ENCODE assay signal across 11 cellular contexts in the genomic region with DNA sequence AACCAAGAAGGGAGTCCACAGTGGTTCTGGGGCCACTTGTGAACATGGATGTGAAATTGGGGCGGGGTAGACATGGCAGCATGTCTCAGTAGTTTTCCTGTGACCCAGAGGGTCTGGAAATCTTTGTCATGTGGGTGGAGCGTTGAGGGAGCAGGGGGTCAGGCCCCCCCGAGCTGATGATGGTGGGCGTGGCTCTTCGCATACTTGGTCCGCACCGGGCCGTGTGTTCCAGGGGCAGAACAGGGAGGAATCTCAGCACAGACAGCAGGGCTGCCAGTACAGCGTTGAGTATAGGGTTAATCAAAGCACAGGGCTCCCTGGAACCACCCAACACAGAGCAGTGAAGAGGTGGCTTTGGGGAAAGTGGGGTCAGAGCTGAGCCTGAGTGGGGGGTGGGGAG.
DNase-seq lines count a peak whose midpoint lies in the region; ATAC-seq and TF ChIP-seq lines count a peak whose summit lies in the region.
"Had no signal": no experiment of that assay in that cellular context is flagged by ENCODE, and none has a peak within 500 bp of the region (broad histone marks: within the 10 kb centered on the region; RNA-seq: fewer than 3 reads in every experiment).

No MANE protein-coding gene starts in this region.

- intact Hi-C loops in mammary epithelial cell (cut with micrococcal nuclease) = loop anchor here (2.0 kb wide), 1 partner anchor 19 kb away; no protein-coding TSS in a partner anchor

- H3K4me2 ChIP-seq in mammary epithelial cell (ENCODE audit: insufficient read depth, low read depth, low read length) = peak overlapping the region; percentile 51

- no peaks in the 10 kb centered on the region for H3K9me3 ChIP-seq in mammary epithelial cell (replicated peaks; ENCODE audit: insufficient read depth, low read length)
- no peaks in the 10 kb centered on the region for H3K9me3 ChIP-seq in muscle layer of duodenum (ENCODE audit: control insufficient read depth in 1 of 2, low read length in 2 of 2)

- no peak for DNase-seq in activated naive CD8-positive, alpha-beta T cell treated with anti-CD3 and anti-CD28 coated beads, Interleukin-2, amount 50 U/mL, for 24 hours
- no peak for DNase-seq in mammary epithelial cell
- no peak for DNase-seq in type B pancreatic cell (ENCODE audit: extremely low spot score, unreplicated experiment)
- no peak for DNase-seq in dermis blood vessel endothelial cell
- DNase-seq: kidney glomerular epithelial cell, NCI-H1092 had no signal

- H3K4me1 Mint-ChIP-seq in activated naive CD8-positive, alpha-beta T cell (ENCODE audit: low read depth) = peaks cover 84% of the 10 kb centered on the region
- peaks cover 91% of the 10 kb centered on the region for H3K4me1 Mint-ChIP-seq in activated naive CD8-positive, alpha-beta T cell treated with anti-CD3 and anti-CD28 coated beads, Interleukin-2, amount 50 U/mL, for 24 hours
- H3K4me1 Mint-ChIP-seq in type B pancreatic cell (ENCODE audit: unreplicated experiment) = peaks cover 23% of the 10 kb centered on the region

- BruUV-seq in mammary epithelial cell (replicated peaks; lab: Mats Ljungman, UMichigan) = no TSS peak

- H2AFZ ChIP-seq in mammary epithelial cell (ENCODE audit: low read depth, low read length) = no peak overlapping the region

- in situ Hi-C loops in mammary epithelial cell (cut with MboI; ENCODE audit: low sequenced_read_pairs in 2 of 2) = no loop called here

- no peaks in the 10 kb centered on the region for H3K27me3 Mint-ChIP-seq in activated naive CD8-positive, alpha-beta T cell
- no peaks in the 10 kb centered on the region for H3K27me3 Mint-ChIP-seq in activated naive CD8-positive, alpha-beta T cell treated with anti-CD3 and anti-CD28 coated beads, Interleukin-2, amount 50 U/mL, for 24 hours
- no peaks in the 10 kb centered on the region for H3K27me3 Mint-ChIP-seq in type B pancreatic cell

- H3K36me3 ChIP-seq in mammary epithelial cell (ENCODE audit: insufficient read depth, low read length) (peaks cover 9% of the 10 kb centered on the region), muscle layer of duodenum (ENCODE audit: control insufficient read depth in 1 of 2, insufficient read depth in 2 of 2, low read length in 2 of 2) (no peaks in the 10 kb centered on the region)

- ATAC-seq in activated naive CD8-positive, alpha-beta T cell treated with anti-CD3 and anti-CD28 coated beads, Interleukin-2, amount 50 U/mL, for 24 hours = no peak
- no peak for ATAC-seq in GM21723 (IDR thresholded peaks at IDR 0.05; ENCODE audit: unreplicated experiment)
- no peak for ATAC-seq in GM19324 (IDR thresholded peaks at IDR 0.05; ENCODE audit: low FRiP score, unreplicated experiment)
- ATAC-seq: GM12878 had no signal

- H3K79me2 ChIP-seq in mammary epithelial cell (ENCODE audit: insufficient read depth, low read length) = peaks cover 98% of the 10 kb centered on the region

- H3K27ac ChIP-seq in mammary epithelial cell (ENCODE audit: insufficient read depth, low read depth, low read length) (peak overlapping the region; percentile 48), muscle layer of duodenum (ENCODE audit: low read length) (peak overlapping the region; percentile 92)

- peaks cover 2% of the 10 kb centered on the region for H4K20me1 ChIP-seq in mammary epithelial cell (ENCODE audit: insufficient read depth, low read length)

- H3K36me3 Mint-ChIP-seq in activated naive CD8-positive, alpha-beta T cell = peaks cover 6% of the 10 kb centered on the region
- H3K36me3 Mint-ChIP-seq in activated naive CD8-positive, alpha-beta T cell treated with anti-CD3 and anti-CD28 coated beads, Interleukin-2, amount 50 U/mL, for 24 hours (ENCODE audit: low read depth) = peaks cover 4% of the 10 kb centered on the region
- H3K36me3 Mint-ChIP-seq in type B pancreatic cell = peaks cover 14% of the 10 kb centered on the region

- H3K4me1 ChIP-seq in mammary epithelial cell (ENCODE audit: insufficient read depth, low read length) (peaks cover 90% of the 10 kb centered on the region), muscle layer of duodenum (ENCODE audit: control insufficient read depth in 1 of 2, insufficient read depth in 2 of 2, low read length in 2 of 2) (peaks cover 6 to 68% of the 10 kb centered on the region in 2 donors)

- TF ChIP-seq CTCF in mammary epithelial cell (conservative IDR thresholded peaks at IDR 0.05 in 1 of 2, IDR thresholded peaks at IDR 0.05 in 1 of 2; ENCODE audit: extremely low read depth in 1 of 2, insufficient read depth in 1 of 2, low read depth in 1 of 2, low read length in 2 of 2) (no peak), type B pancreatic cell (conservative IDR thresholded peaks at IDR 0.05) (no peak)

- WGBS in mammary epithelial cell (ENCODE audit: low coverage, missing lambda C conversion rate) = 29% methylated on average over 5 of the region's 9 CpGs

- CTCF ChIA-PET in mammary epithelial cell (lab: Charles Lee; ENCODE audit: low non-redundant PET) = interaction anchor here (0.6 kb wide), 2 partner anchors 19 to 63 kb away, joined by 3 to 4 read pairs; no protein-coding TSS in a partner anchor

- H3K27me3 ChIP-seq in mammary epithelial cell (ENCODE audit: insufficient read depth, low read length) = no peaks in the 10 kb centered on the region
- no peaks in the 10 kb centered on the region for H3K27me3 ChIP-seq in muscle layer of duodenum (ENCODE audit: low read depth, low read length)

- H3K9ac ChIP-seq in mammary epithelial cell (ENCODE audit: insufficient read depth, low read length) = no peak overlapping the region

- peak overlapping the region; percentile 92 for H3K27ac Mint-ChIP-seq in activated naive CD8-positive, alpha-beta T cell
- H3K27ac Mint-ChIP-seq in activated naive CD8-positive, alpha-beta T cell treated with anti-CD3 and anti-CD28 coated beads, Interleukin-2, amount 50 U/mL, for 24 hours = no peak overlapping the region
- no peak overlapping the region for H3K27ac Mint-ChIP-seq in type B pancreatic cell

- H3K4me3 Mint-ChIP-seq in activated naive CD8-positive, alpha-beta T cell = peak overlapping the region; percentile 55
- H3K4me3 Mint-ChIP-seq in activated naive CD8-positive, alpha-beta T cell treated with anti-CD3 and anti-CD28 coated beads, Interleukin-2, amount 50 U/mL, for 24 hours = no peak overlapping the region
- peak overlapping the region; percentile 31 for H3K4me3 Mint-ChIP-seq in type B pancreatic cell

- no peaks in the 10 kb centered on the region for H3K9me3 Mint-ChIP-seq in activated naive CD8-positive, alpha-beta T cell (ENCODE audit: low read depth)
- no peaks in the 10 kb centered on the region for H3K9me3 Mint-ChIP-seq in activated naive CD8-positive, alpha-beta T cell treated with anti-CD3 and anti-CD28 coated beads, Interleukin-2, amount 50 U/mL, for 24 hours
- H3K9me3 Mint-ChIP-seq in type B pancreatic cell = no peaks in the 10 kb centered on the region

- dilution Hi-C loops in mammary epithelial cell (cut with HindIII; ENCODE audit: low sequenced_read_pairs) = no loop called here

- no peak overlapping the region for H3K4me3 ChIP-seq in mammary epithelial cell (replicated peaks in 1 of 3; ENCODE audit: insufficient read depth in 1 of 3, low read depth in 2 of 3, low read length in 3 of 3)
- peak overlapping the region in 1 of 2 donors; percentile 15 for H3K4me3 ChIP-seq in muscle layer of duodenum (ENCODE audit: low read depth in 1 of 2, low read length in 2 of 2)
- H3K4me3 ChIP-seq: GM12878 had no signal
